Comparison of ENCODE assay signal across 23 cellular contexts in the genomic region with DNA sequence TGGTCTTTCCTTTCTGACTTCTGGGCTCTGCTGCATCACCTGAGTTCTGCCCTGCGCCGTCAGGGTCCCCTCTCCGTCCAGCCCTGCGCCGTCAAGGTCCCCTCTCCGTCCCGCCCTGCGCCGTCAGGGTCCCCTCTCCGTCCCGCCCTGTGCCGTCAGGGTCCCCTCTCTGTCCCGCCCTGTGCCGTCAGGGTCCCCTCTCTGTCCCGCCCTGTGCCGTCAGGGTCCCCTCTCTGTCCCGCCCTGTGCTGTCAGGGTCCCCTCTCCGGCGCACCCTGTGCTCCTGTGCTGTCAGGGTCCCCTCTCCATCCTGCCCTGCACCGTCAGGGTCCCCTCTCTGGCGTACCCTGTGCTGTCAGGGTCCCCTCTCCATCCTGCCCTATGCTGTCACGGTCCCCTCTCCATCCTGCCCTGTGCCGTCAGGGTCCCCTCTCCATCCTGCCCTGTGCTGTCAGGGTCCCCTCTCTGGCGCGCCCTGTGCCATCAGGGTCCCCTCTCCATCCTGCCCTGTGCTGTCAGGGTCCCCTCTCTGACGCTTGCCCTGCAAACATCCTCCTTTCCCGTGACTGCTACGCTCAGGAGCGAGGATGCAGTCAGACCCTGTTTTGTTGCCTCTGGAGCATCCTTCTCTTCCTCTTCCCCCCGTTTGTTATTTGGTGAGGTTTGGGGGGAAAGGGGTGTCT.
"Had no signal": no experiment of that assay in that cellular context is flagged by ENCODE, and none has a peak within 500 bp of the region (broad histone marks: within the 10 kb centered on the region; RNA-seq: fewer than 3 reads in every experiment).

No MANE protein-coding gene starts in this region.

- H3K4me2 ChIP-seq: SK-N-SH had no signal

- H3K27ac ChIP-seq: breast epithelium, Peyer's patch, RWPE1, SJCRH30 had no signal

- H3K9me3 ChIP-seq: SJCRH30, SK-N-SH had no signal

- ATAC-seq: activated CD4-positive, CD25-positive, alpha-beta regulatory T cell treated with anti-CD3 and anti-CD28 coated beads, Interleukin-2, amount 50 U/mL, for 24 hours; activated CD8-positive, alpha-beta T cell treated with anti-CD3 and anti-CD28 coated beads, Interleukin-2, amount 10 ng/mL, durations not matched to agents 7 days and 5 days; activated T-cell treated with anti-CD3 and anti-CD28 coated beads, Interleukin-2, amount 50 U/mL, for 4 hours had no signal

- H3K4me3 Mint-ChIP-seq: activated CD8-positive, alpha-beta T cell treated with anti-CD3 and anti-CD28 coated beads, Interleukin-2, amount 10 ng/mL, durations not matched to agents 7 days and 5 days; activated naive CD4-positive, alpha-beta T cell treated with anti-CD3 and anti-CD28 coated beads, Interleukin-2, amount 50 U/mL, for 24 hours; activated T-cell treated with anti-CD3 and anti-CD28 coated beads, Interleukin-2, amount 50 U/mL, for 4 hours had no signal

- H3K27me3 ChIP-seq: breast epithelium, MG63, Peyer's patch, SJCRH30 had no signal

- H3K9ac ChIP-seq: SK-N-SH had no signal

- H3K4me3 ChIP-seq: breast epithelium, MG63, Peyer's patch, SJCRH30 had no signal

- H3K27ac Mint-ChIP-seq: activated CD8-positive, alpha-beta T cell treated with anti-CD3 and anti-CD28 coated beads, Interleukin-2, amount 10 ng/mL, durations not matched to agents 7 days and 5 days had no signal

- H3K4me1 ChIP-seq: breast epithelium had no signal

- H3K36me3 ChIP-seq: breast epithelium, MG63, Peyer's patch, SJCRH30 had no signal

- DNase-seq: activated CD4-positive, alpha-beta T cell treated with anti-CD3 and anti-CD28 coated beads for 48 hours; activated CD4-positive, alpha-beta T cell treated with anti-CD3 and anti-CD28 coated beads, Interleukin-2, amount 50 U/mL, for 4 hours; activated CD8-positive, alpha-beta memory T cell treated with anti-CD3 and anti-CD28 coated beads, Interleukin-2, amount 50 U/mL, for 48 hours; activated CD8-positive, alpha-beta T cell treated with anti-CD3 and anti-CD28 coated beads, Interleukin-2, amount 10 ng/mL, durations not matched to agents 7 days and 5 days; activated T-cell treated with anti-CD3 and anti-CD28 coated beads, Interleukin-2, amount 50 U/mL, for 4 hours; MG63; MV-4-11; NCI-H1092 treated with DMSO at 0.1 percent for 48 hours; NCI-H1417 treated with DMSO at 0.1 percent for 48 hours; NCI-H1694; NCI-H2029; NCI-H2107; NCI-H446; NCI-H524; Right ventricle myocardium superior; SJCRH30; SK-N-SH; SW 1271 had no signal

- H3K27me3 Mint-ChIP-seq: activated naive CD4-positive, alpha-beta T cell treated with anti-CD3 and anti-CD28 coated beads, Interleukin-2, amount 50 U/mL, for 24 hours had no signal
